In the genomic region with DNA sequence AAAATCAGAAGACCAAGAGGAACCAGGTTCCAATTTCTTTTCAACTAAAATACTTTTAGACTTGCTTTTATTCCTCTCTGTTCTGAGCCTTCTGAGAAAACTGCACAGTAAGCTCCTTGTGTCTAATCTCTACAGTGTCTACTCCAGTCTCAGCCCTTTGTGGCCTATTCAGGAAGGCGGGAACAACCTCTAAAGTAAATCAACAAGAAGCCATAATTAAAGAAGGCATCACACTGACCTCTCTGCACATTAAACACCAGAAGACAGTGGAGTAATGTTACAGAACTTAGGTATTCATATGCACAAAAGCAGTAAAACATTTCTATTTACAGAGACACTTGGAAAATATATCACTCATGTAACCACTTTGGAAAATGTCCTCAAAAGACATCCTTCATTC, we compare ENCODE assay signal across 17 cellular contexts. TPM values are rescaled to one million over a fixed set of nuclear protein-coding genes. Genes with fewer than 3 reads are reported as not detected.
DNase-seq lines count a peak whose midpoint lies in the region; ATAC-seq and TF ChIP-seq lines count a peak whose summit lies in the region.
"Had no signal": no experiment of that assay in that cellular context is flagged by ENCODE, and none has a peak within 500 bp of the region (broad histone marks: within the 10 kb centered on the region; RNA-seq: fewer than 3 reads in every experiment).

No MANE protein-coding gene starts in this region.

- no peaks in the 10 kb centered on the region for H3K9me3 Mint-ChIP-seq in activated T-cell treated with anti-CD3 and anti-CD28 coated beads, Interleukin-2, amount 50 U/mL, for 72 hours
- H3K9me3 Mint-ChIP-seq in CD8-positive, alpha-beta T cell = no peaks in the 10 kb centered on the region
- H3K9me3 Mint-ChIP-seq in naive thymus-derived CD4-positive, alpha-beta T cell = no peaks in the 10 kb centered on the region
- H3K9me3 Mint-ChIP-seq: IgD-negative memory B cell had no signal

- no peak overlapping the region for H2AFZ ChIP-seq in mesenchymal stem cell (ENCODE audit: low read depth, low read length)

- no peaks in the 10 kb centered on the region for H3K4me1 ChIP-seq in CD8-positive, alpha-beta T cell (ENCODE audit: insufficient read depth, low read length)
- H3K4me1 ChIP-seq in naive thymus-derived CD4-positive, alpha-beta T cell (ENCODE audit: control insufficient read depth in 2 of 2, insufficient read depth in 2 of 2, low read length in 2 of 2) = no peaks in the 10 kb centered on the region
- H3K4me1 ChIP-seq in mesenchymal stem cell (ENCODE audit: control insufficient read depth, insufficient read depth, low read depth, low read length) = no peaks in the 10 kb centered on the region

- no CpG with 5 or more reads among the region's 1 CpG for WGBS in mesenchymal stem cell

- H3K36me3 ChIP-seq in CD8-positive, alpha-beta T cell (ENCODE audit: insufficient read depth, low read length) = peaks cover 31% of the 10 kb centered on the region
- H3K36me3 ChIP-seq in naive thymus-derived CD4-positive, alpha-beta T cell (ENCODE audit: control insufficient read depth in 2 of 3, insufficient read depth in 3 of 3, low read length in 3 of 3) = peaks cover 3 to 58% (median 9%) of the 10 kb centered on the region in 3 experiments
- peaks cover 16 to 93% of the 10 kb centered on the region in 2 experiments for H3K36me3 ChIP-seq in mesenchymal stem cell (ENCODE audit: control insufficient read depth in 1 of 2, insufficient read depth in 2 of 2, low read depth in 1 of 2, low read length in 2 of 2)

- no peak overlapping the region for H3K9ac ChIP-seq in mesenchymal stem cell (ENCODE audit: low read length)

- CTCF ChIA-PET in CD8-positive, alpha-beta T cell (lab: Charles Lee) = interaction anchor here (2.0 kb wide), 1 partner anchor 11 kb away, joined by 8 read pairs; no protein-coding TSS in a partner anchor
- CTCF ChIA-PET in naive thymus-derived CD4-positive, alpha-beta T cell (lab: Charles Lee) = no interaction called here

- intact Hi-C loops in CD8-positive, alpha-beta T cell (cut with DNase I, micrococcal nuclease) = no loop called here
- intact Hi-C loops in naive thymus-derived CD4-positive, alpha-beta T cell (cut with micrococcal nuclease) = no loop called here

- H3K27ac ChIP-seq in CD8-positive, alpha-beta T cell (ENCODE audit: low read depth, low read length) = no peak overlapping the region
- no peak overlapping the region for H3K27ac ChIP-seq in naive thymus-derived CD4-positive, alpha-beta T cell (ENCODE audit: low read depth, low read length)
- H3K27ac ChIP-seq in mesenchymal stem cell (ENCODE audit: low read length, poor library complexity, severe bottlenecking) = no peak overlapping the region
- H3K27ac ChIP-seq: C4-2B had no signal

- H3K36me3 Mint-ChIP-seq in activated T-cell treated with anti-CD3 and anti-CD28 coated beads, Interleukin-2, amount 50 U/mL, for 72 hours (ENCODE audit: insufficient read depth in 2 of 2) = peaks cover 7 to 14% of the 10 kb centered on the region in 2 donors
- peaks cover 82% of the 10 kb centered on the region for H3K36me3 Mint-ChIP-seq in CD8-positive, alpha-beta T cell
- H3K36me3 Mint-ChIP-seq in naive thymus-derived CD4-positive, alpha-beta T cell = peaks cover 17 to 38% (median 25%) of the 10 kb centered on the region in 5 donors
- H3K36me3 Mint-ChIP-seq: IgD-negative memory B cell had no signal

- no peaks in the 10 kb centered on the region for H3K27me3 ChIP-seq in CD8-positive, alpha-beta T cell (ENCODE audit: insufficient read depth, low read length)
- H3K27me3 ChIP-seq in naive thymus-derived CD4-positive, alpha-beta T cell (ENCODE audit: control insufficient read depth in 2 of 2, insufficient read depth in 2 of 2, low read length in 2 of 2) = no peaks in the 10 kb centered on the region
- no peaks in the 10 kb centered on the region for H3K27me3 ChIP-seq in mesenchymal stem cell (ENCODE audit: control insufficient read depth in 1 of 2, insufficient read depth in 1 of 2, low read length in 2 of 2)

- H3K4me2 ChIP-seq in mesenchymal stem cell (ENCODE audit: low read length, poor library complexity, severe bottlenecking) = no peak overlapping the region

- DNase-seq in activated T-cell treated with anti-CD3 and anti-CD28 coated beads, Interleukin-2, amount 50 U/mL, for 72 hours = no peak
- DNase-seq in activated T-cell treated with anti-CD3 and anti-CD28 coated beads, Interleukin-2, amount 50 U/mL, for 48 hours = no peak
- DNase-seq in CD8-positive, alpha-beta T cell = no peak
- DNase-seq in NCI-H2227 treated with DMSO at 0.1 percent for 48 hours (lab: John Stamatoyannopoulos, UW) = peak; percentile 26
- no peak for DNase-seq in naive thymus-derived CD4-positive, alpha-beta T cell
- no peak for DNase-seq in T1000 (lab: John Stamatoyannopoulos, UW)
- DNase-seq in effector CD8-positive, alpha-beta T cell (lab: John Stamatoyannopoulos, UW) = no peak
- DNase-seq in mesenchymal stem cell = no peak
- DNase-seq: Calu3, DMS53, Kasumi-1, MM.1S, NCI-H1105, NCI-H2029, NCI-H524 had no signal

- H3K79me1 ChIP-seq in mesenchymal stem cell (replicated peaks; ENCODE audit: low read length, poor library complexity, severe bottlenecking) = peaks cover 15% of the 10 kb centered on the region

- no peak overlapping the region for H4K8ac ChIP-seq in mesenchymal stem cell (ENCODE audit: low read length)

- no peak overlapping the region for H3K4me3 ChIP-seq in CD8-positive, alpha-beta T cell (ENCODE audit: low read depth, low read length)
- no peak overlapping the region for H3K4me3 ChIP-seq in naive thymus-derived CD4-positive, alpha-beta T cell (ENCODE audit: low read length)
- no peak overlapping the region for H3K4me3 ChIP-seq in mesenchymal stem cell (ENCODE audit: insufficient read depth in 1 of 2, low read depth in 1 of 2, low read length in 2 of 2)

- ATAC-seq in activated T-cell treated with anti-CD3 and anti-CD28 coated beads, Interleukin-2, amount 50 U/mL, for 72 hours (replicated peaks in 1 of 2) = no peak
- no peak for ATAC-seq in CD8-positive, alpha-beta T cell
- no peak for ATAC-seq in naive thymus-derived CD4-positive, alpha-beta T cell

- no peak overlapping the region for H2BK15ac ChIP-seq in mesenchymal stem cell (ENCODE audit: low read depth, poor library complexity, severe bottlenecking)

- no peaks in the 10 kb centered on the region for H3K27me3 Mint-ChIP-seq in activated T-cell treated with anti-CD3 and anti-CD28 coated beads, Interleukin-2, amount 50 U/mL, for 72 hours (ENCODE audit: low read depth)
- H3K27me3 Mint-ChIP-seq in CD8-positive, alpha-beta T cell (ENCODE audit: low read depth) = no peaks in the 10 kb centered on the region
- no peaks in the 10 kb centered on the region for H3K27me3 Mint-ChIP-seq in naive thymus-derived CD4-positive, alpha-beta T cell
- H3K27me3 Mint-ChIP-seq: IgD-negative memory B cell had no signal

- no peak for TF ChIP-seq CTCF in CD8-positive, alpha-beta T cell (IDR thresholded peaks at IDR 0.05)

- H2BK5ac ChIP-seq in mesenchymal stem cell (ENCODE audit: low read depth, low read length, poor library complexity, severe bottlenecking) = no peak overlapping the region

- H2BK12ac ChIP-seq in mesenchymal stem cell (ENCODE audit: low read length in 2 of 2) = no peak overlapping the region

- H3K23ac ChIP-seq in mesenchymal stem cell (ENCODE audit: low read length in 2 of 2) = no peak overlapping the region

- H3K4me1 Mint-ChIP-seq in activated T-cell treated with anti-CD3 and anti-CD28 coated beads, Interleukin-2, amount 50 U/mL, for 72 hours (ENCODE audit: low read depth) = peaks cover 5% of the 10 kb centered on the region
- peaks cover 15% of the 10 kb centered on the region for H3K4me1 Mint-ChIP-seq in CD8-positive, alpha-beta T cell (ENCODE audit: low read depth)
- peaks cover under 1 to 41% (median 10%) of the 10 kb centered on the region in 7 donors for H3K4me1 Mint-ChIP-seq in naive thymus-derived CD4-positive, alpha-beta T cell

- no peak overlapping the region for H3K4me3 Mint-ChIP-seq in activated T-cell treated with anti-CD3 and anti-CD28 coated beads, Interleukin-2, amount 50 U/mL, for 72 hours
- no peak overlapping the region for H3K4me3 Mint-ChIP-seq in CD8-positive, alpha-beta T cell
- H3K4me3 Mint-ChIP-seq in naive thymus-derived CD4-positive, alpha-beta T cell = no peak overlapping the region
- H3K4me3 Mint-ChIP-seq: IgD-negative memory B cell had no signal

- no peak overlapping the region for H3K18ac ChIP-seq in mesenchymal stem cell (ENCODE audit: low read depth in 1 of 2, low read length in 2 of 2)

- H3K27ac Mint-ChIP-seq in activated T-cell treated with anti-CD3 and anti-CD28 coated beads, Interleukin-2, amount 50 U/mL, for 72 hours = peak overlapping the region; percentile 63
- H3K27ac Mint-ChIP-seq in CD8-positive, alpha-beta T cell = peak overlapping the region; percentile 42
- H3K27ac Mint-ChIP-seq in naive thymus-derived CD4-positive, alpha-beta T cell = peak overlapping the region in 7 of 9 donors; percentile 13 to 82 (median 46)
- H3K27ac Mint-ChIP-seq: IgD-negative memory B cell had no signal

- H2BK120ac ChIP-seq in mesenchymal stem cell (ENCODE audit: low read depth, low read length) = no peak overlapping the region

- H2AK5ac ChIP-seq in mesenchymal stem cell (ENCODE audit: low read length, severe bottlenecking) = no peak overlapping the region

- no peak overlapping the region for H3K14ac ChIP-seq in mesenchymal stem cell (ENCODE audit: low read length in 2 of 2)

- no peaks in the 10 kb centered on the region for H3K9me3 ChIP-seq in CD8-positive, alpha-beta T cell (ENCODE audit: low read length)
- H3K9me3 ChIP-seq in naive thymus-derived CD4-positive, alpha-beta T cell (ENCODE audit: control insufficient read depth in 2 of 3, low read length in 3 of 3) = no peaks in the 10 kb centered on the region
- no peaks in the 10 kb centered on the region for H3K9me3 ChIP-seq in mesenchymal stem cell (ENCODE audit: control insufficient read depth, low read length)

- POLR2A ChIA-PET in CD8-positive, alpha-beta T cell (lab: Charles Lee) = interaction anchor here (0.5 to 0.8 kb wide), 2 partner anchors 15 to 224 kb away, joined by 3 read pairs; a partner anchor contains a TSS
- POLR2A ChIA-PET in naive thymus-derived CD4-positive, alpha-beta T cell (lab: Charles Lee) = no interaction called here

- H3K4ac ChIP-seq in mesenchymal stem cell (ENCODE audit: low read depth in 1 of 2, low read length in 2 of 2) = no peak overlapping the region

- no peak overlapping the region for H4K91ac ChIP-seq in mesenchymal stem cell (ENCODE audit: low read length)

RNA-seq across cellular contexts. Expression of a gene that starts 14.9 kb away (rescaled TPM):
- 10 to 100 TPM in 1 of 2 donors, 1 to 10 TPM in 1; 8.8 to 11.1 TPM for total RNA-seq in activated T-cell treated with anti-CD3 and anti-CD28 coated beads, Interleukin-2, amount 50 U/mL, for 72 hours
- total RNA-seq in CD8-positive, alpha-beta T cell = 10 to 100 TPM; 21.1 to 24.9 TPM
- 10 to 100 TPM; 16.7 to 30.3 (median 23.2) TPM for total RNA-seq in naive thymus-derived CD4-positive, alpha-beta T cell
- polyA plus RNA-seq in naive thymus-derived CD4-positive, alpha-beta T cell = 10 to 100 TPM; 32.4 to 38.9 TPM
- polyA plus RNA-seq in mesenchymal stem cell (2013, experiment 1 of 2) = 20.0 TPM
- polyA plus RNA-seq in mesenchymal stem cell (2013, experiment 2 of 2) = 20.4 TPM

RNA-seq across cellular contexts. Expression of a gene that starts 48.6 kb away (rescaled TPM):
- 10 to 100 TPM; 24.3 to 25.4 TPM for total RNA-seq in activated T-cell treated with anti-CD3 and anti-CD28 coated beads, Interleukin-2, amount 50 U/mL, for 72 hours
- 10 to 100 TPM; 50.7 to 58.5 TPM for total RNA-seq in CD8-positive, alpha-beta T cell
- total RNA-seq in naive thymus-derived CD4-positive, alpha-beta T cell = 10 to 100 TPM; 33.8 to 42.2 (median 40.6) TPM
- 10 to 100 TPM; 15.9 to 19.7 TPM for polyA plus RNA-seq in naive thymus-derived CD4-positive, alpha-beta T cell
- polyA plus RNA-seq in mesenchymal stem cell (2013, experiment 1 of 2) = 18.0 TPM
- polyA plus RNA-seq in mesenchymal stem cell (2013, experiment 2 of 2) = 20.8 TPM

RNA-seq across cellular contexts. Expression of a gene that starts 49.1 kb away (rescaled TPM):
- 10 to 100 TPM; 18.7 to 23.3 TPM for total RNA-seq in activated T-cell treated with anti-CD3 and anti-CD28 coated beads, Interleukin-2, amount 50 U/mL, for 72 hours
- total RNA-seq in CD8-positive, alpha-beta T cell = 10 to 100 TPM; 34.3 to 40.8 TPM
- 10 to 100 TPM; 15.2 to 23.3 (median 18.6) TPM for total RNA-seq in naive thymus-derived CD4-positive, alpha-beta T cell
- polyA plus RNA-seq in naive thymus-derived CD4-positive, alpha-beta T cell = 10 to 100 TPM in 1 of 2 donors, 1 to 10 TPM in 1; 9.8 to 12.2 TPM
- 8.8 TPM for polyA plus RNA-seq in mesenchymal stem cell (2013, experiment 1 of 2)
- polyA plus RNA-seq in mesenchymal stem cell (2013, experiment 2 of 2) = 8.7 TPM
